In the genomic region with DNA sequence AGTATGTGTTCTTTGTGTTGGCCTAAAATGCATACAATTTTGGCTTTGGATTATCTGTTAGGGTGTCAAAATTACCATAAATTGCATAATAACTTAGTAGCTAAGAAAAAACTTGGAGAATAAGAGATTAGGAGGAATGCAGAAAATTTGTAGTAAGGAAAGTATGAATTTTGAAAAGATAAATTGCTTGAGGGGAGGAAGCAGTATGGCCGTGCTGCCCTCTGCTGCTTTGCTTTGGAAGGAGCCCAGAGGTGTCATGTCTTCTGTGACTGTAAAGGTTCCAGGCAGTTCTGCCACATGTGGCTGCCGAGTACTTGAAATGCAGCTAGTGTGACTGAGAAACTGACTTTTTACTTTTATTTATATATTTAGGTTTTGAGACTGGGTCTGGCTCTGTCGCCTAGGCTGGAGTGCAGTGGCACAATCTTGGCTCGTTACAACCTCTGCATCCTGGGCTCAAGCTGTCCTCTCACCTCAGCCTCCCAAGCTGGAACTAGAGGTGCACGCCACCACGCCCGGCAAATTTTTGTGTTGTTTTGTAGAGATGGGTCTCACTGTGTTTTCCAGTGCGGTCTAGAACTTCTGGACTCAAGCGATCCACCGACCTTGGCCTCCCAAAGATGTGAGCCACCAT, we compare ENCODE assay signal across 1 cellular context.
TF ChIP-seq lines count a peak whose summit lies in the region.

No MANE protein-coding gene starts in this region.

TF ChIP-seq in GM23338, 12 proteins besides CTCF, POLR2A, EP300 and RAD21:
- TF ChIP-seq ZNF331 (CRISPR knock-in tag; IDR thresholded peaks at IDR 0.05; ENCODE audit: low read depth), result no peak
- TF ChIP-seq STAT1 (IDR thresholded peaks at IDR 0.05; ENCODE audit: unreplicated experiment), result no peak
- TF ChIP-seq NANOG (IDR thresholded peaks at IDR 0.05; ENCODE audit: borderline replicate concordance), result no peak
- no peak for TF ChIP-seq ZNF114 (CRISPR knock-in tag; IDR thresholded peaks at IDR 0.05)
- TF ChIP-seq POLR2AphosphoS5 (IDR thresholded peaks at IDR 0.05; ENCODE audit: low read depth), result no peak
- TF ChIP-seq EZH2phosphoT487 (IDR thresholded peaks at IDR 0.05; ENCODE audit: unreplicated experiment), result no peak
- no peak for TF ChIP-seq ZNF462 (CRISPR knock-in tag; IDR thresholded peaks at IDR 0.05)
